23 cellular contexts compared by ENCODE assay signal in genomic region chr3:127551971-127552370, GRCh38.
"Had no signal": no experiment of that assay in that cellular context is flagged by ENCODE, and none has a peak within 500 bp of the region (broad histone marks: within the 10 kb centered on the region; RNA-seq: fewer than 3 reads in every experiment).

No MANE protein-coding gene starts in this region.

- H3K4me1 ChIP-seq: foreskin keratinocyte, lower lobe of right lung had no signal

- H3K36me3 Mint-ChIP-seq: activated CD8-positive, alpha-beta memory T cell treated with anti-CD3 and anti-CD28 coated beads, Interleukin-2, amount 10 ng/mL, durations not matched to agents 7 days and 5 days; activated naive CD8-positive, alpha-beta T cell; natural killer cell had no signal

- H3K4me3 ChIP-seq: esophagus muscularis mucosa, heart right ventricle, left lung, lower lobe of right lung, right lobe of liver had no signal

- H3K9me3 ChIP-seq: esophagus muscularis mucosa, heart right ventricle, left lung, lower lobe of right lung, right lobe of liver had no signal

- H3K36me3 ChIP-seq: heart right ventricle, left lung, lower lobe of right lung, right lobe of liver had no signal

- H3K27ac Mint-ChIP-seq: activated CD4-positive, alpha-beta T cell treated with anti-CD3 and anti-CD28 coated beads for 36 hours; activated CD8-positive, alpha-beta memory T cell treated with anti-CD3 and anti-CD28 coated beads, Interleukin-2, amount 10 ng/mL, durations not matched to agents 7 days and 5 days; activated CD8-positive, alpha-beta T cell treated with anti-CD3 and anti-CD28 coated beads, Interleukin-2, amount 10 ng/mL, durations not matched to agents 7 days and 5 days; activated naive CD8-positive, alpha-beta T cell; activated T-cell treated with anti-CD3 and anti-CD28 coated beads, Interleukin-2, amount 50 U/mL, for 72 hours; natural killer cell; progenitor cell of endocrine pancreas had no signal

- DNase-seq: activated CD4-positive, alpha-beta T cell treated with anti-CD3 and anti-CD28 coated beads for 36 hours; activated CD4-positive, CD25-positive, alpha-beta regulatory T cell; activated CD8-positive, alpha-beta memory T cell treated with anti-CD3 and anti-CD28 coated beads, Interleukin-2, amount 10 ng/mL, durations not matched to agents 7 days and 5 days; activated CD8-positive, alpha-beta T cell treated with anti-CD3 and anti-CD28 coated beads, Interleukin-2, amount 10 ng/mL, durations not matched to agents 7 days and 5 days; activated effector memory CD4-positive, alpha-beta T cell treated with Interleukin-2 at 50 U/mL for 16 hours; activated naive CD4-positive, alpha-beta T cell treated with Interleukin-2 at 50 U/mL for 16 hours; activated T-cell treated with anti-CD3 and anti-CD28 coated beads, Interleukin-2, amount 50 U/mL, for 72 hours; dermis blood vessel endothelial cell; effector CD4-positive, alpha-beta T cell; foreskin keratinocyte; heart right ventricle; kidney glomerular epithelial cell; lower lobe of right lung; mesendoderm; natural killer cell; right lobe of liver; stimulated activated CD4-positive, alpha-beta T cell treated with anti-CD3 and anti-CD28 coated beads, Interleukin-2, amount 100 ng/mL, for 48 hours; stimulated activated naive CD4-positive, alpha-beta T cell treated with Interleukin-2 at 50 U/mL for 16 hours; trophoblast cell had no signal

- H3K9me3 Mint-ChIP-seq: activated T-cell treated with anti-CD3 and anti-CD28 coated beads, Interleukin-2, amount 50 U/mL, for 72 hours; natural killer cell had no signal

- H3K27me3 ChIP-seq: esophagus muscularis mucosa, heart right ventricle, left lung, right lobe of liver had no signal

- H3K27ac ChIP-seq: esophagus muscularis mucosa, foreskin keratinocyte, heart right ventricle, left lung, lower lobe of right lung, right lobe of liver had no signal

- H3K4me3 Mint-ChIP-seq: activated CD4-positive, alpha-beta T cell treated with anti-CD3 and anti-CD28 coated beads for 36 hours; activated CD8-positive, alpha-beta memory T cell treated with anti-CD3 and anti-CD28 coated beads, Interleukin-2, amount 10 ng/mL, durations not matched to agents 7 days and 5 days; activated CD8-positive, alpha-beta T cell treated with anti-CD3 and anti-CD28 coated beads, Interleukin-2, amount 10 ng/mL, durations not matched to agents 7 days and 5 days; activated naive CD8-positive, alpha-beta T cell; activated T-cell treated with anti-CD3 and anti-CD28 coated beads, Interleukin-2, amount 50 U/mL, for 72 hours; natural killer cell had no signal
